Comparison of ENCODE assay signal across 14 cellular contexts in the genomic region with DNA sequence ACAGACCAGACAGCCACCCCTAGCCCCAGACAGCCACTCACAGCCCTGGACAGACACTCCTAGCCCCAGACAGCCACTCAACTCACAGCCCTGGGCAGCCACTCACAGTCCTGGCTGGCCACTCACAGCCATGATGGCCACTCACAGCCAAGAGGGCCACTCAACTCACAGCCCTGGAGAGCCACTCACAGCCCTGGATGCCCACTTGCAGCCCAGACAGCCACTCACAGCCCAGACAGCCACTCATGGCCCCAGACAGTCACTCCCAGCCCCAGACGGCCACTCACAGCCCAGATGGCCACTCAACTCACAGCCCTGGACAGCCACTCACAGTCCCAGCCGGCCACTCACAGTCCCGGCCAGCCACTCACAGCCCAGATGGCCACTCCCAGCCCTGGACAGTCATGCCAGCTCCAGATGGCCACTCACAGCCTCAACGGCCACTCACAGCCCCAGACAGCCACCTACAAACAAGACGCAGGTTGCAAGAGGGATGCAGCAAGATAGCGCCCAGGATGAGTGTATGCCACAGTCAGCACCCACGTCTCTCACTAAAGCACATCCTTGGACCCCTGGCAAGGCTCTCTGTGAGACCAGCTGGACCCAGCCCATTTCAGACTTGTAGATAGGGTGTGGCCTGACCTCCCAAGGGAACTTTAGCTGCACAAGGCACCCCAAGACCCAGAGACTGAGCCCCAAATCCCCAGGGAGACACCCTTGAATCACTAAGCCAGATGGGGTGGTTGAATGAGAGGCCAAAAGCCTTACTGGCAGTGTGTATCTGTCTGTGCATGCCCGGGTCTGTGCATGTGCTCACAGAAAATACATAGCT. TPM values are rescaled to one million over a fixed set of nuclear protein-coding genes. Genes with fewer than 3 reads are reported as not detected.
DNase-seq lines count a peak whose midpoint lies in the region; ATAC-seq and TF ChIP-seq lines count a peak whose summit lies in the region.
"Had no signal": no experiment of that assay in that cellular context is flagged by ENCODE, and none has a peak within 500 bp of the region (broad histone marks: within the 10 kb centered on the region; RNA-seq: fewer than 3 reads in every experiment).

No MANE protein-coding gene starts in this region.

- no peak overlapping the region for H3K14ac ChIP-seq in H9 (ENCODE audit: insufficient read depth, low read length)
- H3K14ac ChIP-seq in neuronal stem cell (ENCODE audit: low read length) = peak overlapping the region; percentile 98

- ATAC-seq in gastroesophageal sphincter (no peak), HG03342 (IDR thresholded peaks at IDR 0.05; ENCODE audit: unreplicated experiment) (no peak), HG02798 (IDR thresholded peaks at IDR 0.05; ENCODE audit: poor library complexity, unreplicated experiment) (no peak)
- ATAC-seq: gastrocnemius medialis had no signal

- no peaks in the 10 kb centered on the region for H3K9me3 ChIP-seq in CD4-positive, alpha-beta memory T cell (ENCODE audit: control insufficient read depth in 1 of 2, low read length in 2 of 2)
- H3K9me3 ChIP-seq in H9 (ENCODE audit: control insufficient read depth, low read depth, low read length) = no peaks in the 10 kb centered on the region
- H3K9me3 ChIP-seq in neuronal stem cell (replicated peaks in 1 of 2; ENCODE audit: control insufficient read depth in 2 of 2, insufficient read depth in 1 of 2, low read depth in 1 of 2, low read length in 2 of 2) = peaks cover 5 to 16% of the 10 kb centered on the region in 2 donors
- no peaks in the 10 kb centered on the region for H3K9me3 ChIP-seq in gastroesophageal sphincter
- H3K9me3 ChIP-seq: gastrocnemius medialis had no signal

- no peak for TF ChIP-seq POLR2A in gastroesophageal sphincter (IDR thresholded peaks at IDR 0.05)

- no peak overlapping the region for H4K91ac ChIP-seq in H9 (ENCODE audit: insufficient read length, low read depth, low read length)
- H4K91ac ChIP-seq in neuronal stem cell (ENCODE audit: low read depth, low read length, poor library complexity) = peak overlapping the region; percentile 81

- H3K4me3 Mint-ChIP-seq in CD4-positive, alpha-beta memory T cell = no peak overlapping the region
- H3K4me3 Mint-ChIP-seq in H9 = no peak overlapping the region

- H3K4me2 ChIP-seq in H9 (ENCODE audit: insufficient read depth, insufficient read length, low read length) (no peak overlapping the region), neuronal stem cell (ENCODE audit: insufficient read depth, low read length, poor library complexity, severe bottlenecking) (no peak overlapping the region)

- H3K9me3 Mint-ChIP-seq in CD4-positive, alpha-beta memory T cell = peaks cover 0 to 5% (median 0%) of the 10 kb centered on the region in 8 donors
- H3K9me3 Mint-ChIP-seq in H9 = peaks cover 8 to 18% of the 10 kb centered on the region in 2 experiments; a peak in 4 of 5 replicates

- intact Hi-C loops in CD4-positive, alpha-beta memory T cell (cut with micrococcal nuclease) = no loop called here

- peaks cover 26% of the 10 kb centered on the region for H3K4me1 ChIP-seq in CD4-positive, alpha-beta memory T cell (ENCODE audit: insufficient read depth, low read length)
- no peaks in the 10 kb centered on the region for H3K4me1 ChIP-seq in H9 (ENCODE audit: insufficient read depth, low read length)
- H3K4me1 ChIP-seq in neuronal stem cell (ENCODE audit: control insufficient read depth in 2 of 2, insufficient read depth in 1 of 2, low read depth in 1 of 2, low read length in 2 of 2) = peaks cover 23 to 24% of the 10 kb centered on the region in 2 donors
- H3K4me1 ChIP-seq in gastroesophageal sphincter = peaks cover 5 to 35% (median 30%) of the 10 kb centered on the region in 3 donors

- POLR2A ChIA-PET in CD4-positive, alpha-beta memory T cell (lab: Charles Lee; ENCODE audit: partially characterized antibody) = no interaction called here

- no peaks in the 10 kb centered on the region for H3K27me3 ChIP-seq in CD4-positive, alpha-beta memory T cell (ENCODE audit: insufficient read depth, low read length)
- H3K27me3 ChIP-seq in H9 (ENCODE audit: insufficient read depth, low read length) = no peaks in the 10 kb centered on the region
- no peaks in the 10 kb centered on the region for H3K27me3 ChIP-seq in neuronal stem cell (ENCODE audit: control insufficient read depth in 3 of 3, insufficient read depth in 3 of 3, low read depth in 1 of 3, low read length in 3 of 3)
- no peaks in the 10 kb centered on the region for H3K27me3 ChIP-seq in gastroesophageal sphincter
- H3K27me3 ChIP-seq: gastrocnemius medialis had no signal

- H3K9ac ChIP-seq in H9 (ENCODE audit: extremely low read depth, insufficient read length, low read length) = no peak overlapping the region
- no peak overlapping the region for H3K9ac ChIP-seq in neuronal stem cell (ENCODE audit: low read depth, low read length, poor library complexity)

- no peak overlapping the region for H4K8ac ChIP-seq in H9 (replicated peaks; ENCODE audit: insufficient read length, low read depth, low read length)
- peak overlapping the region; percentile 89 for H4K8ac ChIP-seq in neuronal stem cell (ENCODE audit: low read depth, low read length)

- no peaks in the 10 kb centered on the region for H3K27me3 Mint-ChIP-seq in CD4-positive, alpha-beta memory T cell
- peaks cover 9% of the 10 kb centered on the region for H3K27me3 Mint-ChIP-seq in H9 (ENCODE audit: low read depth)

- no peak overlapping the region for H2BK5ac ChIP-seq in H9 (ENCODE audit: insufficient read length, low read length)
- H2BK5ac ChIP-seq in neuronal stem cell (ENCODE audit: low read length) = peak overlapping the region; percentile 41

- H2BK20ac ChIP-seq in H9 (ENCODE audit: low read depth, low read length, poor library complexity, severe bottlenecking) = no peak overlapping the region

- peaks cover 4 to 7% of the 10 kb centered on the region in 2 donors for H3K36me3 Mint-ChIP-seq in CD4-positive, alpha-beta memory T cell
- H3K36me3 Mint-ChIP-seq in H9 (ENCODE audit: insufficient read depth in 1 of 3, low read depth in 3 of 3) = peaks cover 0 to 10% (median 4%) of the 10 kb centered on the region in 3 experiments; a peak in 3 of 7 replicates

- H2AFZ ChIP-seq in H9 (ENCODE audit: low read length) = no peak overlapping the region
- H2AFZ ChIP-seq in neuronal stem cell (ENCODE audit: low read length) = no peak overlapping the region

- no peaks in the 10 kb centered on the region for H3K79me2 ChIP-seq in H9 (ENCODE audit: insufficient read depth, low read length)

- WGBS in H9 (ENCODE audit: extremely low coverage, insufficient read length, low lambda C conversion rate) = no CpG with 5 or more reads among the region's 8 CpGs
- no CpG with 5 or more reads among the region's 8 CpGs for WGBS in neuronal stem cell (ENCODE audit: extremely low coverage in 2 of 2, insufficient read length in 2 of 2, insufficient replicate concordance in 1 of 2), 2 donors
- 69% methylated on average over 4 of the region's 8 CpGs; no CpG with 5 or more reads in 1 of the 2 donors for WGBS in gastroesophageal sphincter (ENCODE audit: low coverage in 1 of 2), 2 donors

- peak overlapping the region in 4 of 7 donors; percentile 26 to 76 (median 52) for H3K27ac Mint-ChIP-seq in CD4-positive, alpha-beta memory T cell
- H3K27ac Mint-ChIP-seq in H9 = peak overlapping the region in 2 of 3 experiments; percentile 16 to 57; a peak in 2 of 7 replicates

- CTCF ChIA-PET in CD4-positive, alpha-beta memory T cell (lab: Charles Lee; ENCODE audit: partially characterized antibody) = no interaction called here

- H3K4ac ChIP-seq in H9 (ENCODE audit: low read depth, low read length) (no peak overlapping the region; the same call in 1 of the 2 replicates), neuronal stem cell (ENCODE audit: low read length) (peak overlapping the region; percentile 94)

- H4K20me1 ChIP-seq in H9 (ENCODE audit: control insufficient read depth, insufficient read depth, insufficient read length) = peaks cover 4% of the 10 kb centered on the region

- TF ChIP-seq CTCF in H9 (conservative IDR thresholded peaks at IDR 0.05) (no peak), gastroesophageal sphincter (IDR thresholded peaks at IDR 0.05) (no peak)

- H3K4me1 Mint-ChIP-seq in CD4-positive, alpha-beta memory T cell = peaks cover 11 to 34% (median 19%) of the 10 kb centered on the region in 4 donors
- peaks cover 0 to 6% of the 10 kb centered on the region in 2 experiments; a peak in 1 of 4 replicates for H3K4me1 Mint-ChIP-seq in H9

- no peak overlapping the region for H3K4me3 ChIP-seq in CD4-positive, alpha-beta memory T cell (ENCODE audit: low read length in 2 of 2)
- H3K4me3 ChIP-seq in neuronal stem cell (ENCODE audit: low read length in 2 of 2) (no peak overlapping the region), gastroesophageal sphincter (no peak overlapping the region)
- H3K4me3 ChIP-seq: gastrocnemius medialis had no signal

- H2AK5ac ChIP-seq in H9 (ENCODE audit: insufficient read length, low read length) (no peak overlapping the region), neuronal stem cell (ENCODE audit: low read depth, low read length) (peak overlapping the region; percentile 94)

- peak overlapping the region; percentile 2 for H3K18ac ChIP-seq in H9 (ENCODE audit: insufficient read length, low read depth, low read length)
- peak overlapping the region; percentile 91 for H3K18ac ChIP-seq in neuronal stem cell (ENCODE audit: low read length)

- H3K79me1 ChIP-seq in H9 (ENCODE audit: insufficient read depth, low read depth, low read length, poor library complexity, severe bottlenecking) = no peaks in the 10 kb centered on the region
- peaks cover 6% of the 10 kb centered on the region for H3K79me1 ChIP-seq in neuronal stem cell (ENCODE audit: low read depth, low read length)

- no peak overlapping the region for H4K5ac ChIP-seq in H9 (ENCODE audit: insufficient read length, low read depth, low read length)

- H3K23ac ChIP-seq in H9 (ENCODE audit: insufficient read length, low read depth, low read length) (no peak overlapping the region), neuronal stem cell (ENCODE audit: low read depth, low read length, poor library complexity) (peak overlapping the region; percentile 76)

- TF ChIP-seq EP300 in gastroesophageal sphincter (IDR thresholded peaks at IDR 0.05) = no peak

- H3K36me3 ChIP-seq in CD4-positive, alpha-beta memory T cell (ENCODE audit: insufficient read depth, low read length) = no peaks in the 10 kb centered on the region
- H3K36me3 ChIP-seq in neuronal stem cell (replicated peaks in 1 of 2; ENCODE audit: control insufficient read depth in 2 of 2, insufficient read depth in 2 of 2, low read length in 2 of 2) = peaks cover 0 to 20% of the 10 kb centered on the region in 2 donors
- H3K36me3 ChIP-seq in gastroesophageal sphincter = peaks cover 0 to 30% of the 10 kb centered on the region in 2 donors

- no peak overlapping the region for H2BK15ac ChIP-seq in H9 (ENCODE audit: low read depth, low read length)
- H2BK15ac ChIP-seq in neuronal stem cell (ENCODE audit: low read length) = peak overlapping the region; percentile 79

- H2BK12ac ChIP-seq in H9 (ENCODE audit: insufficient read length, low read depth, low read length) (no peak overlapping the region), neuronal stem cell (ENCODE audit: low read length) (peak overlapping the region; percentile 98)

- no peak for DNase-seq in CD4-positive, alpha-beta memory T cell
- DNase-seq in H9 = peak; percentile 32
- peak; percentile 50 for DNase-seq in cerebellum (ENCODE audit: low spot score)
- DNase-seq in neuronal stem cell (ENCODE audit: low spot score) = no peak
- no peak for DNase-seq in glomerular visceral epithelial cell (ENCODE audit: extremely low spot score)
- DNase-seq: central memory CD4-positive, alpha-beta T cell; DND-41; HCEC 1CT; NCI-H1105; stimulated activated naive CD4-positive, alpha-beta T cell had no signal

- no peak overlapping the region for H3K56ac ChIP-seq in H9 (ENCODE audit: insufficient read length, low read depth, low read length)

- no peak overlapping the region for H3T11ph ChIP-seq in H9 (ENCODE audit: low read length)

- H2BK120ac ChIP-seq in H9 (ENCODE audit: low read depth, low read length, poor library complexity, severe bottlenecking) (no peak overlapping the region), neuronal stem cell (ENCODE audit: low read depth, low read length) (peak overlapping the region; percentile 98)

- no peak overlapping the region for H3K27ac ChIP-seq in CD4-positive, alpha-beta memory T cell (ENCODE audit: low read depth, low read length)
- H3K27ac ChIP-seq in H9 (ENCODE audit: insufficient read length, low read depth, low read length) (no peak overlapping the region), neuronal stem cell (replicated peaks; ENCODE audit: low read length) (no peak overlapping the region), gastroesophageal sphincter (peak overlapping the region in 2 of 4 donors; percentile 7 to 20)
- H3K27ac ChIP-seq: gastrocnemius medialis had no signal

- H3K23me2 ChIP-seq in H9 (ENCODE audit: insufficient read length, low read depth, low read length, poor library complexity, severe bottlenecking) = no peaks in the 10 kb centered on the region

RNA-seq across cellular contexts. Expression of a gene that starts 22.5 kb away (rescaled TPM):
- 1 to 10 TPM; 8.0 to 8.1 TPM for total RNA-seq in CD4-positive, alpha-beta memory T cell
- polyA plus RNA-seq in CD4-positive, alpha-beta memory T cell = under 1 TPM in 1 of 2 donors, not detected in 1; 0.75 TPM
- total RNA-seq in H9 (2021) (0.86 and 1.4 TPM in 2 replicates), cerebellum (7.3 TPM), gastroesophageal sphincter (10 to 100 TPM in 1 of 4 donors, 1 to 10 TPM in 3; 3.1 to 14.3 (median 6.9) TPM)
- 2.4 TPM for polyA plus RNA-seq in neuronal stem cell (2013, experiment 1 of 2)
- polyA plus RNA-seq in neuronal stem cell (2013, experiment 2 of 2) = 2.2 TPM

Comparison
In these comparisons a context has a peak if more than half of its experiments do, and no peak if none do; other contexts are left out.
1. DNase-seq: peak in H9 (single experiment) and cerebellum (single experiment); none in CD4-positive, alpha-beta memory T cell (0 of 5), neuronal stem cell (single experiment) and glomerular visceral epithelial cell (single experiment).